ENCODE assay signal across 24 cellular contexts in genomic region chr17:49846938-49847712, GRCh38. TPM values are rescaled to one million over a fixed set of nuclear protein-coding genes. Genes with fewer than 3 reads are reported as not detected.
A peak's percentile ranks its signal among the peaks of the same experiment; 100 is the strongest.
DNase-seq lines count a peak whose midpoint lies in the region; ATAC-seq, FAIRE-seq and TF ChIP-seq lines count a peak whose summit lies in the region.
"Had no signal": no experiment of that assay in that cellular context is flagged by ENCODE, and none has a peak within 500 bp of the region (broad histone marks: within the 10 kb centered on the region; RNA-seq: fewer than 3 reads in every experiment).

No MANE protein-coding gene starts in this region.

- no peaks in the 10 kb centered on the region for H3K9me1 ChIP-seq in K562 (ENCODE audit: control insufficient read depth, insufficient read depth, low read length)

- peaks cover 23% of the 10 kb centered on the region for H3K36me3 ChIP-seq in BLaER1
- peaks cover 5% of the 10 kb centered on the region for H3K36me3 ChIP-seq in CD4-positive, CD25-positive, alpha-beta regulatory T cell (ENCODE audit: control insufficient read depth, insufficient read depth, low read length)
- H3K36me3 ChIP-seq in K562 (ENCODE audit: control insufficient read depth, insufficient read depth, low read length): no peaks in the 10 kb centered on the region
- H3K36me3 ChIP-seq in naive thymus-derived CD4-positive, alpha-beta T cell (ENCODE audit: control insufficient read depth in 2 of 3, insufficient read depth in 3 of 3, low read length in 3 of 3): peaks cover 0 to 24% (median 3%) of the 10 kb centered on the region in 3 experiments
- peaks cover 14% of the 10 kb centered on the region for H3K36me3 ChIP-seq in H7 (replicated peaks; ENCODE audit: control insufficient read depth, insufficient read depth, low read length)
- H3K36me3 ChIP-seq: SJSA1 had no signal

- FAIRE-seq in K562 (lab: Jason Lieb, UNC): no peak
- FAIRE-seq: GM12892, H54, HepG2 had no signal

- BruUV-seq in K562 (replicated peaks; lab: Mats Ljungman, UMichigan) (no TSS peak), MCF 10A (replicated peaks; lab: Mats Ljungman, UMichigan) (no TSS peak)

- H3K27me3 Mint-ChIP-seq in CD4-positive, CD25-positive, alpha-beta regulatory T cell: no peaks in the 10 kb centered on the region
- peaks cover 0 to 7% (median 0%) of the 10 kb centered on the region in 5 donors for H3K27me3 Mint-ChIP-seq in naive thymus-derived CD4-positive, alpha-beta T cell
- peaks cover 4% of the 10 kb centered on the region for H3K27me3 Mint-ChIP-seq in MCF 10A (ENCODE audit: insufficient read depth, unreplicated experiment)
- H3K27me3 Mint-ChIP-seq: CD4-positive, alpha-beta memory T cell had no signal

- H3K4me2 ChIP-seq in BLaER1 (peak overlapping the region; percentile 55; the same call in 1 of the 2 replicates), K562 (ENCODE audit: insufficient read depth, low read length) (no peak overlapping the region)

- in situ Hi-C loops in K562 (cut with MboI): loop anchor here (5.0 kb wide), 2 partner anchors 140 to 275 kb away; partner anchors contain the start of gene SLC35B1

- CTCF ChIA-PET in K562 (lab: Yijun Ruan, JAX; ENCODE audit: low intra/inter-chr PET ratio) (no interaction called here), MCF 10A (lab: Yijun Ruan, JAX) (interaction anchor here (1.2 kb wide), 1 partner anchor 150 kb away, joined by 3 read pairs; no protein-coding TSS in a partner anchor)
- CTCF ChIA-PET in naive thymus-derived CD4-positive, alpha-beta T cell (lab: Charles Lee): interaction anchor here (0.7 kb wide), 1 partner anchor 212 kb away, joined by 3 read pairs; no protein-coding TSS in a partner anchor

- no peaks in the 10 kb centered on the region for H3K79me2 ChIP-seq in K562 (ENCODE audit: control insufficient read depth, insufficient read depth, low read length)

- H4K20me1 ChIP-seq in BLaER1 (no peaks in the 10 kb centered on the region), K562 (replicated peaks; ENCODE audit: control insufficient read depth, insufficient read depth, low read length) (0 out of 2 replicates have a peak, but pooled peaks cover 9% of the 10 kb centered on the region)

- H3K36me3 Mint-ChIP-seq in CD4-positive, CD25-positive, alpha-beta regulatory T cell: peaks cover 7% of the 10 kb centered on the region
- peaks cover 0 to 9% (median 0%) of the 10 kb centered on the region in 5 donors for H3K36me3 Mint-ChIP-seq in naive thymus-derived CD4-positive, alpha-beta T cell
- no peaks in the 10 kb centered on the region for H3K36me3 Mint-ChIP-seq in MCF 10A (ENCODE audit: insufficient read depth, unreplicated experiment)

- no peak for DNase-seq in CD4-positive, CD25-positive, alpha-beta regulatory T cell
- DNase-seq in K562 (ENCODE audit: extremely low read depth in 1 of 4, low spot score in 3 of 4) (no peak), H7 (no peak), SHP77 (lab: John Stamatoyannopoulos, UW) (no peak), MCF 10A (ENCODE audit: unreplicated experiment) (no peak)
- DNase-seq in naive thymus-derived CD4-positive, alpha-beta T cell: no peak
- no peak for DNase-seq in stimulated activated naive CD4-positive, alpha-beta T cell treated with Interleukin-2 at 50 U/mL for 16 hours (lab: John Stamatoyannopoulos, UW)
- DNase-seq: CD4-positive, alpha-beta memory T cell; DMS79 treated with DMSO at 0.1 percent for 48 hours; Kasumi-1; NCI-H1105 treated with DMSO at 0.1 percent for 48 hours; NCI-H146; NCI-H1930; NCI-H446; NCI-H524 treated with DMSO at 0.1 percent for 48 hours; NCI-H774 had no signal

- peaks cover 81% of the 10 kb centered on the region for H3K4me1 ChIP-seq in BLaER1
- H3K4me1 ChIP-seq in CD4-positive, CD25-positive, alpha-beta regulatory T cell (ENCODE audit: control insufficient read depth, insufficient read depth, low read length, poor library complexity, severe bottlenecking): peaks cover 15% of the 10 kb centered on the region
- H3K4me1 ChIP-seq in K562 (replicated peaks in 1 of 2; ENCODE audit: control insufficient read depth in 2 of 2, insufficient read depth in 2 of 2, low read length in 2 of 2): peaks cover 5 to 15% of the 10 kb centered on the region in 2 experiments; a peak in 3 of 5 replicates
- peaks cover 12% of the 10 kb centered on the region in 2 donors for H3K4me1 ChIP-seq in naive thymus-derived CD4-positive, alpha-beta T cell (ENCODE audit: control insufficient read depth in 2 of 2, insufficient read depth in 2 of 2, low read length in 2 of 2)

- TF ChIP-seq CTCF in K562 (IDR thresholded peaks at IDR 0.05 in 2 of 3, conservative IDR thresholded peaks at IDR 0.05 in 1 of 3; ENCODE audit: insufficient read depth in 2 of 3, low read depth in 1 of 3, low read length in 3 of 3) (no peak), MCF 10A (IDR thresholded peaks at IDR 0.05; ENCODE audit: unreplicated experiment) (no peak)

- no peak overlapping the region for H2AFZ ChIP-seq in K562 (ENCODE audit: low read depth, low read length)

- no peaks in the 10 kb centered on the region for H3K9me3 ChIP-seq in BLaER1
- H3K9me3 ChIP-seq in CD4-positive, CD25-positive, alpha-beta regulatory T cell (ENCODE audit: control insufficient read depth in 2 of 2, low read length in 2 of 2): no peaks in the 10 kb centered on the region
- no peaks in the 10 kb centered on the region for H3K9me3 ChIP-seq in K562 (replicated peaks; ENCODE audit: control insufficient read depth, insufficient read depth, low read depth, low read length)
- no peaks in the 10 kb centered on the region for H3K9me3 ChIP-seq in naive thymus-derived CD4-positive, alpha-beta T cell (ENCODE audit: control insufficient read depth in 2 of 3, low read length in 3 of 3)

- H3K27ac Mint-ChIP-seq in CD4-positive, CD25-positive, alpha-beta regulatory T cell: peak overlapping the region in 2 of 3 donors; percentile 5 to 70
- H3K27ac Mint-ChIP-seq in naive thymus-derived CD4-positive, alpha-beta T cell: peak overlapping the region in 5 of 9 donors; percentile 29 to 76 (median 60)
- no peak overlapping the region for H3K27ac Mint-ChIP-seq in MCF 10A (ENCODE audit: low read depth, unreplicated experiment)

- H3K27me3 ChIP-seq in BLaER1 (no peaks in the 10 kb centered on the region), K562 (ENCODE audit: control insufficient read depth in 2 of 2, insufficient read depth in 2 of 2, low read length in 2 of 2) (peaks cover 0 to 15% of the 10 kb centered on the region in 2 experiments; a peak in 3 of 5 replicates), H7 (ENCODE audit: control insufficient read depth, insufficient read depth, low read length) (peaks cover 19% of the 10 kb centered on the region)
- H3K27me3 ChIP-seq in CD4-positive, CD25-positive, alpha-beta regulatory T cell (ENCODE audit: control insufficient read depth, insufficient read depth, low read length): no peaks in the 10 kb centered on the region
- no peaks in the 10 kb centered on the region for H3K27me3 ChIP-seq in naive thymus-derived CD4-positive, alpha-beta T cell (ENCODE audit: control insufficient read depth in 2 of 2, insufficient read depth in 2 of 2, low read length in 2 of 2)

- H3K27ac ChIP-seq in BLaER1 (peak overlapping the region; percentile 18; the same call in 1 of the 2 replicates), K562 (ENCODE audit: extremely low read depth, low read depth, low read length) (no peak overlapping the region)
- H3K27ac ChIP-seq in CD4-positive, CD25-positive, alpha-beta regulatory T cell (ENCODE audit: insufficient read depth, low read length, poor library complexity, severe bottlenecking): no peak overlapping the region
- H3K27ac ChIP-seq in naive thymus-derived CD4-positive, alpha-beta T cell (ENCODE audit: low read depth, low read length): no peak overlapping the region
- H3K27ac ChIP-seq: SJSA1 had no signal

- no peak for ATAC-seq in CD4-positive, CD25-positive, alpha-beta regulatory T cell (ENCODE audit: low read depth in 2 of 2)
- no peak for ATAC-seq in K562
- ATAC-seq in naive thymus-derived CD4-positive, alpha-beta T cell: no peak
- ATAC-seq: HepG2 had no signal

- peaks cover 0 to 29% (median 14%) of the 10 kb centered on the region in 4 donors for H3K4me1 Mint-ChIP-seq in CD4-positive, CD25-positive, alpha-beta regulatory T cell
- peaks cover 7 to 44% (median 30%) of the 10 kb centered on the region in 7 donors for H3K4me1 Mint-ChIP-seq in naive thymus-derived CD4-positive, alpha-beta T cell
- no peaks in the 10 kb centered on the region for H3K4me1 Mint-ChIP-seq in MCF 10A (ENCODE audit: insufficient read depth, unreplicated experiment)

- no peak for TF ChIP-seq RAD21 in K562 (CRISPR knock-in tag; conservative IDR thresholded peaks at IDR 0.05 in 1 of 2, IDR thresholded peaks at IDR 0.05 in 1 of 2)

- H3K9ac ChIP-seq in BLaER1 (no peak overlapping the region), K562 (ENCODE audit: insufficient read depth in 1 of 2, low read depth in 2 of 2, low read length in 2 of 2) (peak overlapping the region in 1 of 2 experiments; percentile 56; a peak in 1 of 4 replicates)

- TF ChIP-seq POLR2A in K562 (conservative IDR thresholded peaks at IDR 0.05): no peak

- H3K4me3 Mint-ChIP-seq in CD4-positive, CD25-positive, alpha-beta regulatory T cell: no peak overlapping the region
- no peak overlapping the region for H3K4me3 Mint-ChIP-seq in naive thymus-derived CD4-positive, alpha-beta T cell
- no peak overlapping the region for H3K4me3 Mint-ChIP-seq in MCF 10A (ENCODE audit: unreplicated experiment)

- intact Hi-C loops in K562 (cut with micrococcal nuclease): no loop called here
- intact Hi-C loops in naive thymus-derived CD4-positive, alpha-beta T cell (cut with micrococcal nuclease): no loop called here
- intact Hi-C loops in MCF 10A (cut with micrococcal nuclease): no loop called here

- POLR2A ChIA-PET in K562 (lab: Yijun Ruan, JAX): interaction anchor here (0.6 to 0.8 kb wide), 2 partner anchors 14 to 728 kb away, joined by 3 to 4 read pairs; no protein-coding TSS in a partner anchor
- POLR2A ChIA-PET in naive thymus-derived CD4-positive, alpha-beta T cell (lab: Charles Lee): interaction anchor here (1.0 kb wide), 1 partner anchor 107 kb away, joined by 3 read pairs; no protein-coding TSS in a partner anchor
- POLR2A ChIA-PET in MCF 10A (lab: Yijun Ruan, JAX): no interaction called here

- WGBS in K562 (ENCODE audit: insufficient coverage, low coverage, missing lambda C conversion rate): 40% methylated on average over 9 of the region's 9 CpGs

- H3K9me3 Mint-ChIP-seq in CD4-positive, CD25-positive, alpha-beta regulatory T cell: peaks cover 0 to 1% (median 0%) of the 10 kb centered on the region in 7 donors
- H3K9me3 Mint-ChIP-seq in naive thymus-derived CD4-positive, alpha-beta T cell: no peaks in the 10 kb centered on the region
- no peaks in the 10 kb centered on the region for H3K9me3 Mint-ChIP-seq in MCF 10A (ENCODE audit: unreplicated experiment)

- no peak for TF ChIP-seq EP300 in K562 (IDR thresholded peaks at IDR 0.05; ENCODE audit: low read length)

- H3K4me3 ChIP-seq in BLaER1: no peak overlapping the region
- H3K4me3 ChIP-seq in CD4-positive, CD25-positive, alpha-beta regulatory T cell (ENCODE audit: low read depth, low read length): no peak overlapping the region
- H3K4me3 ChIP-seq in K562: no peak overlapping the region
- no peak overlapping the region for H3K4me3 ChIP-seq in naive thymus-derived CD4-positive, alpha-beta T cell (ENCODE audit: low read length)
- no peak overlapping the region for H3K4me3 ChIP-seq in H7 (ENCODE audit: insufficient read depth, low read depth, low read length)
- H3K4me3 ChIP-seq: SJSA1 had no signal

RNA-seq across cellular contexts. Expression of gene TAC4, which starts 0.7 kb away (rescaled TPM):
- not detected for total RNA-seq in CD4-positive, CD25-positive, alpha-beta regulatory T cell
- not detected for polyA plus RNA-seq in CD4-positive, CD25-positive, alpha-beta regulatory T cell
- not detected in 2 replicates for total RNA-seq in K562 (2011; cell fraction: chromatin; rRNA removed; ENCODE audit: low replicate concordance)
- not detected in 2 replicates for total RNA-seq in K562 (2011; cell fraction: nucleolus; rRNA removed)
- not detected in 2 replicates for total RNA-seq in K562 (2011; cell fraction: nucleoplasm; rRNA removed)
- not detected in 2 replicates for total RNA-seq in K562 (2014; rRNA removed)
- total RNA-seq in K562 (2014; rRNA removed; fragmentation: Illumina TruSeq; extraction: Trizol): not detected in 2 replicates
- not detected in 2 replicates for total RNA-seq in K562 (2015; rRNA removed; fragmentation: Illumina TruSeq; extraction: Trizol)
- not detected in 2 replicates for total RNA-seq in K562 (2021)
- not detected in 2 replicates for polyA plus RNA-seq in K562 (2011; rRNA removed)
- not detected in 2 replicates for polyA plus RNA-seq in K562 (2011; cell fraction: cytosol; rRNA removed)
- polyA plus RNA-seq in K562 (2011; cell fraction: nucleus; rRNA removed): not detected in 2 replicates
- polyA plus RNA-seq in K562 (2012): not detected in 2 replicates
- not detected in 2 replicates for polyA plus RNA-seq in K562 (2014; fragmentation: Illumina TruSeq; extraction: Trizol)
- under 1 TPM in 1 of 2 experiments, not detected in 1; 0.17 TPM for polyA plus RNA-seq in K562 (2014; fragmentation: Nextera tagmentation; extraction: Ambion mirVana)
- polyA plus RNA-seq in K562 (2014; rRNA removed): not detected in 2 replicates
- not detected in 2 replicates for polyA minus RNA-seq in K562 (2011; rRNA and poly(A)+ RNA removed)
- not detected in 2 replicates for polyA minus RNA-seq in K562 (2011; cell fraction: cytosol; rRNA and poly(A)+ RNA removed)
- not detected in 2 replicates for polyA minus RNA-seq in K562 (2011; cell fraction: nucleus; rRNA and poly(A)+ RNA removed)
- total RNA-seq in naive thymus-derived CD4-positive, alpha-beta T cell: not detected
- polyA plus RNA-seq in naive thymus-derived CD4-positive, alpha-beta T cell: not detected
- total RNA-seq in H7 (2014; rRNA removed; shearing (Covaris generic)): not detected in 2 replicates
- total RNA-seq in MCF 10A (2022): not detected in 2 replicates
- total RNA-seq: A673; CD4-positive, alpha-beta memory T cell; HepG2; HT1080; M059J; SJSA1 had no signal
- polyA plus RNA-seq: CD4-positive, alpha-beta memory T cell; HepG2 had no signal

RNA-seq across cellular contexts. Expression of gene KAT7, which starts 58.6 kb away (rescaled TPM):
- total RNA-seq in CD4-positive, CD25-positive, alpha-beta regulatory T cell: 207 TPM
- 10 to 100 TPM; 37.0 to 49.6 (median 46.9) TPM for polyA plus RNA-seq in CD4-positive, CD25-positive, alpha-beta regulatory T cell
- 98.7 and 143 TPM in 2 replicates for total RNA-seq in K562 (2011; cell fraction: chromatin; rRNA removed; ENCODE audit: low replicate concordance)
- 42.4 and 42.8 TPM in 2 replicates for total RNA-seq in K562 (2011; cell fraction: nucleolus; rRNA removed)
- 98.0 and 135 TPM in 2 replicates for total RNA-seq in K562 (2011; cell fraction: nucleoplasm; rRNA removed)
- total RNA-seq in K562 (2014; rRNA removed): 26.6 and 34.8 TPM in 2 replicates
- 37.7 and 42.2 TPM in 2 replicates for total RNA-seq in K562 (2014; rRNA removed; fragmentation: Illumina TruSeq; extraction: Trizol)
- 35.6 and 36.1 TPM in 2 replicates for total RNA-seq in K562 (2015; rRNA removed; fragmentation: Illumina TruSeq; extraction: Trizol)
- total RNA-seq in K562 (2021): 52.8 and 57.3 TPM in 2 replicates
- 20.6 and 39.3 TPM in 2 replicates for polyA plus RNA-seq in K562 (2011; rRNA removed)
- 14.3 and 28.7 TPM in 2 replicates for polyA plus RNA-seq in K562 (2011; cell fraction: cytosol; rRNA removed)
- 53.9 and 59.1 TPM in 2 replicates for polyA plus RNA-seq in K562 (2011; cell fraction: nucleus; rRNA removed)
- polyA plus RNA-seq in K562 (2012): 24.3 and 34.3 TPM in 2 replicates
- 36.1 and 39.1 TPM in 2 replicates for polyA plus RNA-seq in K562 (2014; fragmentation: Illumina TruSeq; extraction: Trizol)
- 10 to 100 TPM; 10.8 to 10.9 TPM for polyA plus RNA-seq in K562 (2014; fragmentation: Nextera tagmentation; extraction: Ambion mirVana)
- 18.3 and 20.5 TPM in 2 replicates for polyA plus RNA-seq in K562 (2014; rRNA removed)
- polyA minus RNA-seq in K562 (2011; rRNA and poly(A)+ RNA removed): 52.7 and 64.3 TPM in 2 replicates
- polyA minus RNA-seq in K562 (2011; cell fraction: cytosol; rRNA and poly(A)+ RNA removed): 34.6 and 39.4 TPM in 2 replicates
- polyA minus RNA-seq in K562 (2011; cell fraction: nucleus; rRNA and poly(A)+ RNA removed): 31.5 and 52.3 TPM in 2 replicates
- total RNA-seq in naive thymus-derived CD4-positive, alpha-beta T cell: 100 to 1,000 TPM in 4 of 5 experiments, 10 to 100 TPM in 1; 85.6 to 195 (median 132) TPM
- polyA plus RNA-seq in naive thymus-derived CD4-positive, alpha-beta T cell: 10 to 100 TPM; 39.2 to 54.8 TPM
- 96.1 and 153 TPM in 2 replicates for total RNA-seq in H7 (2014; rRNA removed; shearing (Covaris generic))
- 45.1 and 53.7 TPM in 2 replicates for total RNA-seq in MCF 10A (2022)
